12 cellular contexts compared by ENCODE assay signal in the genomic region with DNA sequence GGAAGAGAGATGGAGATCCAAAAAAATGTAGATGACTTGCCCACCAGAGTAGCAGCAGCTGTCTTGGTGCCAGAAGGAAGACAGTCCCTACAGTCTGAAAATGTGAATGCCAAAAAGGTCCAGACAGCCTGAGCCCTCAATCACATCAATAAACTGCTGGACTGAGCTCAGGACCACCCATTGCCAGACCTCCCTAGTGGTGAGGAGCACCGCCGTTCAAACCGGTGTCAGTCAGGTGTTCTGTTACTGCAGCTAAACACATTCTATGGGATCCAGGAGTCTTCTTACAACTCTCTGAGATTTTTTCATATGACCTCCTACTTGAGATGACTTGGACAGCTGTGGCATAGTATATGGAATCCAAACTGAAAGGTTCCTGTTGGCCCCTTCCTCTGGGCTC. TPM values are rescaled to one million over a fixed set of nuclear protein-coding genes. Genes with fewer than 3 reads are reported as not detected.
"Had no signal": no experiment of that assay in that cellular context is flagged by ENCODE, and none has a peak within 500 bp of the region (broad histone marks: within the 10 kb centered on the region; RNA-seq: fewer than 3 reads in every experiment).

No MANE protein-coding gene starts in this region.

- FAIRE-seq: H1, H54 had no signal

- H3K36me3 ChIP-seq: HAP-1 had no signal

- H3K4me2 ChIP-seq: GM23338 had no signal

- H3K9ac ChIP-seq: GM23248 had no signal

- H3K4me3 ChIP-seq: GM23248, GM23338, HAP-1 had no signal

- DNase-seq: GM23248, GOT3, H7, H9, HCEC 1CT, HFFc6 had no signal

- H3K4me1 ChIP-seq: HAP-1 had no signal

- ATAC-seq: HCT116 had no signal

- H3K27ac ChIP-seq: GM23248 had no signal

- H3K9me3 ChIP-seq: HAP-1 had no signal

- H3K27ac Mint-ChIP-seq: GM23338, H9, HFFc6 had no signal

RNA-seq across cellular contexts. Expression of a gene that starts 32.0 kb away (rescaled TPM):
- total RNA-seq: GM23248, GM23338, H1, H4, H7, H9, HFFc6 had no signal
- polyA plus RNA-seq: GM23248, GM23338, H1 had no signal
